ENCODE assay signal across 1 cellular context in the genomic region with DNA sequence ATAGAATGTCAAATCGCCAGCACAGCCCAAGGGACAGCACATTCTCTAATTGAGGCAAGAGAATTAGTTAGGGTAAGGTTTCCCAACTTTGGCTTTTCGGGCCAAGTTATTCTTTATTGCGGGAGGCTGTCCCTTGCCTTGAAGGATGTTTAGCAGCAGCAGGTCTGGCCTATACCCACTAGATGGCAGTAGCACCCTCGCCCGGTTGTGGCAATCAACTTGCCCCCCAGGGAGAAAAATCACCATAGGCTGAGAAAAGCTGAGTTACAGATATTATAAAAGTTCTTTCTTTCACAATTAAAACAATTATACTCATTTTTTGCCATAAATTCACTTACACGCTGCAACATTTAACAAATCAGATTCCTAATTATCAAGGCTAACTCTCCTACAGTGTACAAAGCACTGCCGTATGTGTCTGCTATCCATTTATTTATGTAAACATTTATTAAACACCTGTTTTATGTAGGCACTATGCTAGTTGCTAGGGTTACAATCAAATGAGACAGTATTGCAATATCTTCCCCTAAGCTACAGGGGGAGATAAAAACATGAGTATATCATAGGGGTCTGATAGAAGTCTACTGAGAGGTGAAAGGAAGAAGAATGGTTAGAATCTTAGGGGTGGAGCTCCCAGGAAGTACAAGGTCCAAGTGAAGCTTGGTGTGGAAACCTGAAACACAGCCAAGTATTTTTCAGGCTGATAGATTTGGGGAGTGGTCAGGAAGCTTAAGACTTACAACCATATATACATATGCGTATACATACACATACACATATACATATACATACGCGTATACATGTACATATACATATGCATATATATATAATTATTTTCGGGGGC.
TF ChIP-seq lines count a peak whose summit lies in the region.

No MANE protein-coding gene starts in this region.

TF ChIP-seq in WTC11, 78 proteins besides CTCF, POLR2A, EP300 and RAD21 (continued from another document):
- no peak for TF ChIP-seq PRDM15 (CRISPR knock-in tag; IDR thresholded peaks at IDR 0.05)
- no peak for TF ChIP-seq CBFB (CRISPR knock-in tag; IDR thresholded peaks at IDR 0.05; ENCODE audit: low read depth)
- TF ChIP-seq E2F1 (CRISPR knock-in tag; IDR thresholded peaks at IDR 0.05): no peak
- no peak for TF ChIP-seq NR2C2 (CRISPR knock-in tag; IDR thresholded peaks at IDR 0.05)
- no peak for TF ChIP-seq TEAD1 (CRISPR knock-in tag; IDR thresholded peaks at IDR 0.05)
- TF ChIP-seq SMAD4 (CRISPR knock-in tag; IDR thresholded peaks at IDR 0.05): no peak
